Comparison of ENCODE assay signal across 22 cellular contexts in genomic region chr16:17568239-17568638, GRCh38.
"Had no signal": no experiment of that assay in that cellular context is flagged by ENCODE, and none has a peak within 500 bp of the region (broad histone marks: within the 10 kb centered on the region; RNA-seq: fewer than 3 reads in every experiment).

No MANE protein-coding gene starts in this region.

- DNase-seq: hippocampal formation; kidney; left colon; left lung; lower lobe of right lung; mammary epithelial cell; mesenchymal stem cell; naive thymus-derived CD8-positive, alpha-beta T cell; nucleus accumbens; pancreas; posterior cingulate gyrus; retina; right cardiac atrium; small intestine; spleen; stimulated activated CD4-positive, alpha-beta T cell treated with anti-CD3 and anti-CD28 coated beads, Interleukin-4, amount 100 ng/mL, for 24 hours; stimulated activated naive CD4-positive, alpha-beta T cell; upper lobe of left lung had no signal

- H3K36me3 ChIP-seq: left lung, lower lobe of right lung, pancreas, prostate gland, spleen, tibial nerve, upper lobe of left lung had no signal

- H3K4me1 ChIP-seq: left lung, lower lobe of right lung, pancreas, prostate gland, spleen, tibial nerve, upper lobe of left lung had no signal

- H3K4me3 ChIP-seq: left lung, lower lobe of right lung, pancreas, prostate gland, spleen, tibial nerve, upper lobe of left lung had no signal

- H3K9me3 ChIP-seq: left lung, lower lobe of right lung, pancreas, prostate gland, tibial nerve, upper lobe of left lung had no signal

- H3K27ac ChIP-seq: left lung, lower lobe of right lung, pancreas, prostate gland, spleen, tibial nerve, upper lobe of left lung had no signal

- H3K27me3 ChIP-seq: pancreas, spleen, tibial nerve, upper lobe of left lung had no signal

- ATAC-seq: left colon; left lung; lower lobe of right lung; naive thymus-derived CD8-positive, alpha-beta T cell; pancreas; right cardiac atrium; sciatic nerve; stimulated activated effector memory CD8-positive, alpha-beta T cell treated with anti-CD3 and anti-CD28 coated beads, Interleukin-12 subunit alpha, Interleukin-12 subunit beta, amount 100 ng/mL, for 72 hours had no signal
